In genomic region chr20:39289316-39289715, GRCh38 we compare ENCODE assay signal across 11 cellular contexts.
A peak's percentile ranks its signal among the peaks of the same experiment; 100 is the strongest.
DNase-seq lines count a peak whose midpoint lies in the region; ATAC-seq and TF ChIP-seq lines count a peak whose summit lies in the region.
"Had no signal": no experiment of that assay in that cellular context is flagged by ENCODE, and none has a peak within 500 bp of the region (broad histone marks: within the 10 kb centered on the region; RNA-seq: fewer than 3 reads in every experiment).

No MANE protein-coding gene starts in this region.

- H3K9me3 ChIP-seq in OCI-LY7 (ENCODE audit: low read length): no peaks in the 10 kb centered on the region

- DNase-seq in stimulated activated CD4-positive, alpha-beta T cell treated with anti-CD3 and anti-CD28 coated beads, Interleukin-15, amount 100 ng/mL, for 24 hours: peak; percentile 3
- no peak for DNase-seq in stimulated activated CD4-positive, alpha-beta T cell treated with anti-CD3 and anti-CD28 coated beads, Interleukin-4, amount 100 ng/mL, for 4 hours
- DNase-seq in OCI-LY7 (ENCODE audit: low spot score): peak; percentile 8
- no peak for DNase-seq in foreskin keratinocyte
- DNase-seq in activated T-cell treated with anti-CD3 and anti-CD28 coated beads, Interleukin-2, amount 50 U/mL, for 1 hour: no peak
- no peak for DNase-seq in activated T-cell treated with anti-CD3 and anti-CD28 coated beads, Interleukin-2, amount 50 U/mL, for 72 hours
- DNase-seq in RWPE1 (ENCODE audit: low spot score): no peak
- DNase-seq: activated CD4-positive, alpha-beta T cell treated with anti-CD3 and anti-CD28 coated beads, Interleukin-2, amount 10 ng/mL, durations not matched to agents 7 days and 5 days; CD4-positive, CD25-positive, alpha-beta regulatory T cell; kidney had no signal

- no peak overlapping the region for H3K4me2 ChIP-seq in OCI-LY7 (ENCODE audit: low read length)

- H3K4me3 ChIP-seq in OCI-LY7 (ENCODE audit: low read depth, low read length, poor library complexity, severe bottlenecking): no peak overlapping the region

- CTCF ChIA-PET in OCI-LY7 (lab: Charles Lee; ENCODE audit: unreplicated experiment): no interaction called here
- CTCF ChIA-PET in RWPE1 (lab: Yijun Ruan, JAX): interaction anchor here (0.6 to 1.0 kb wide), 5 partner anchors 9 to 1673 kb away, joined by 3 to 6 read pairs (median 4); no protein-coding TSS in a partner anchor

- no peak overlapping the region for H3K4me3 Mint-ChIP-seq in activated T-cell treated with anti-CD3 and anti-CD28 coated beads, Interleukin-2, amount 50 U/mL, for 72 hours
- H3K4me3 Mint-ChIP-seq: activated CD4-positive, alpha-beta T cell treated with anti-CD3 and anti-CD28 coated beads, Interleukin-2, amount 10 ng/mL, durations not matched to agents 7 days and 5 days; CD4-positive, CD25-positive, alpha-beta regulatory T cell had no signal

- H3K36me3 Mint-ChIP-seq in activated T-cell treated with anti-CD3 and anti-CD28 coated beads, Interleukin-2, amount 50 U/mL, for 72 hours (ENCODE audit: insufficient read depth in 2 of 2): no peaks in the 10 kb centered on the region
- H3K36me3 Mint-ChIP-seq: CD4-positive, CD25-positive, alpha-beta regulatory T cell had no signal

- H3K79me2 ChIP-seq in OCI-LY7 (ENCODE audit: insufficient read depth, low read depth, low read length): no peaks in the 10 kb centered on the region

- intact Hi-C loops in OCI-LY7 (cut with micrococcal nuclease; ENCODE audit: unreplicated experiment): no loop called here

- no peaks in the 10 kb centered on the region for H3K4me1 ChIP-seq in OCI-LY7 (ENCODE audit: insufficient read depth, low read length, poor library complexity, severe bottlenecking)
- no peaks in the 10 kb centered on the region for H3K4me1 ChIP-seq in foreskin keratinocyte

- H3K27ac ChIP-seq in OCI-LY7 (ENCODE audit: low read depth, low read length, poor library complexity, severe bottlenecking) (no peak overlapping the region), foreskin keratinocyte (no peak overlapping the region), RWPE1 (no peak overlapping the region)

- BruUV-seq in OCI-LY7 (replicated peaks; lab: Mats Ljungman, UMichigan): no TSS peak

- POLR2A ChIA-PET in OCI-LY7 (lab: Charles Lee) (no interaction called here), RWPE1 (lab: Yijun Ruan, JAX; ENCODE audit: low non-redundant PET) (no interaction called here)

- no peak overlapping the region for H3K27ac Mint-ChIP-seq in activated T-cell treated with anti-CD3 and anti-CD28 coated beads, Interleukin-2, amount 50 U/mL, for 72 hours
- H3K27ac Mint-ChIP-seq: activated CD4-positive, alpha-beta T cell treated with anti-CD3 and anti-CD28 coated beads, Interleukin-2, amount 10 ng/mL, durations not matched to agents 7 days and 5 days; CD4-positive, CD25-positive, alpha-beta regulatory T cell had no signal

- peak; percentile 72 for TF ChIP-seq CTCF in OCI-LY7 (conservative IDR thresholded peaks at IDR 0.05; ENCODE audit: low read length)
- peak; percentile 33 for TF ChIP-seq CTCF in foreskin keratinocyte (conservative IDR thresholded peaks at IDR 0.05)
- no peak for TF ChIP-seq CTCF in RWPE1 (conservative IDR thresholded peaks at IDR 0.05; ENCODE audit: low read depth)

- H2AFZ ChIP-seq in OCI-LY7 (ENCODE audit: low read length): no peak overlapping the region

- no peaks in the 10 kb centered on the region for H3K9me3 Mint-ChIP-seq in activated T-cell treated with anti-CD3 and anti-CD28 coated beads, Interleukin-2, amount 50 U/mL, for 72 hours
- H3K9me3 Mint-ChIP-seq: activated CD4-positive, alpha-beta T cell treated with anti-CD3 and anti-CD28 coated beads, Interleukin-2, amount 10 ng/mL, durations not matched to agents 7 days and 5 days had no signal

- H4K20me1 ChIP-seq in OCI-LY7 (ENCODE audit: insufficient read depth, low read length): no peaks in the 10 kb centered on the region

- H3K27me3 ChIP-seq in foreskin keratinocyte: no peaks in the 10 kb centered on the region

- ATAC-seq in foreskin keratinocyte (no peak), GM19397 (IDR thresholded peaks at IDR 0.05; ENCODE audit: unreplicated experiment) (no peak)
- ATAC-seq in activated T-cell treated with anti-CD3 and anti-CD28 coated beads, Interleukin-2, amount 50 U/mL, for 72 hours (replicated peaks in 1 of 2): no peak

- no peaks in the 10 kb centered on the region for H3K9me2 ChIP-seq in OCI-LY7 (ENCODE audit: insufficient read depth, low read length)

- H3K4me1 Mint-ChIP-seq in activated T-cell treated with anti-CD3 and anti-CD28 coated beads, Interleukin-2, amount 50 U/mL, for 72 hours (ENCODE audit: low read depth): no peaks in the 10 kb centered on the region
- H3K4me1 Mint-ChIP-seq: activated CD4-positive, alpha-beta T cell treated with anti-CD3 and anti-CD28 coated beads, Interleukin-2, amount 10 ng/mL, durations not matched to agents 7 days and 5 days; CD4-positive, CD25-positive, alpha-beta regulatory T cell had no signal

- no peaks in the 10 kb centered on the region for H3K27me3 Mint-ChIP-seq in activated T-cell treated with anti-CD3 and anti-CD28 coated beads, Interleukin-2, amount 50 U/mL, for 72 hours (ENCODE audit: low read depth)

- H3K36me3 ChIP-seq in OCI-LY7 (ENCODE audit: insufficient read depth, low read length): no peaks in the 10 kb centered on the region

Comparison
In these comparisons a context has a peak if more than half of its experiments do, and no peak if none do; other contexts are left out.
1. DNase-seq: peak in stimulated activated CD4-positive, alpha-beta T cell treated with anti-CD3 and anti-CD28 coated beads, Interleukin-15, amount 100 ng/mL, for 24 hours (single experiment) and OCI-LY7 (single experiment); none in stimulated activated CD4-positive, alpha-beta T cell treated with anti-CD3 and anti-CD28 coated beads, Interleukin-4, amount 100 ng/mL, for 4 hours (0 of 2), foreskin keratinocyte (0 of 2), activated T-cell treated with anti-CD3 and anti-CD28 coated beads, Interleukin-2, amount 50 U/mL, for 1 hour (single experiment), activated T-cell treated with anti-CD3 and anti-CD28 coated beads, Interleukin-2, amount 50 U/mL, for 72 hours (0 of 2) and RWPE1 (single experiment).